30 cellular contexts compared by ENCODE assay signal in genomic region chr3:106729481-106729880, GRCh38.
A peak's percentile ranks its signal among the peaks of the same experiment; 100 is the strongest.
DNase-seq lines count a peak whose midpoint lies in the region; ATAC-seq, FAIRE-seq and TF ChIP-seq lines count a peak whose summit lies in the region.
"Had no signal": no experiment of that assay in that cellular context is flagged by ENCODE, and none has a peak within 500 bp of the region (broad histone marks: within the 10 kb centered on the region; RNA-seq: fewer than 3 reads in every experiment).

No MANE protein-coding gene starts in this region.

- no peak overlapping the region for H4K8ac ChIP-seq in H9 (replicated peaks; ENCODE audit: insufficient read length, low read depth, low read length)

- no peak overlapping the region for H4K5ac ChIP-seq in H9 (ENCODE audit: insufficient read length, low read depth, low read length)

- H3K79me1 ChIP-seq in H9 (ENCODE audit: insufficient read depth, low read depth, low read length, poor library complexity, severe bottlenecking) = no peaks in the 10 kb centered on the region

- H3K27me3 ChIP-seq in GM23248 (replicated peaks; ENCODE audit: insufficient read depth) = no peaks in the 10 kb centered on the region
- H3K27me3 ChIP-seq in PC-9 (ENCODE audit: insufficient read depth, low read depth) = no peaks in the 10 kb centered on the region
- no peaks in the 10 kb centered on the region for H3K27me3 ChIP-seq in endothelial cell of umbilical vein (ENCODE audit: control insufficient read depth in 2 of 2, insufficient read depth in 2 of 2, low read length in 2 of 2)
- no peaks in the 10 kb centered on the region for H3K27me3 ChIP-seq in neuron (ENCODE audit: insufficient read depth, low read length)
- no peaks in the 10 kb centered on the region for H3K27me3 ChIP-seq in H9 (ENCODE audit: insufficient read depth, low read length)
- H3K27me3 ChIP-seq: BLaER1, foreskin keratinocyte, right atrium auricular region had no signal

- no peak overlapping the region for H3K23ac ChIP-seq in H9 (ENCODE audit: insufficient read length, low read depth, low read length)

- H3K14ac ChIP-seq in H9 (ENCODE audit: insufficient read depth, low read length) = no peak overlapping the region

- POLR2A ChIA-PET in PC-9 (lab: Charles Lee; ENCODE audit: unreplicated experiment) = no interaction called here
- POLR2A ChIA-PET in endothelial cell of umbilical vein (lab: Charles Lee) = interaction anchor here (1.6 kb wide), 1 partner anchor 16 kb away, joined by 14 read pairs; no protein-coding TSS in a partner anchor

- H2BK120ac ChIP-seq in H9 (ENCODE audit: low read depth, low read length, poor library complexity, severe bottlenecking) = no peak overlapping the region

- H3F3A ChIP-seq in GM23248 (ENCODE audit: insufficient read depth) (peaks cover 37% of the 10 kb centered on the region), PC-9 (ENCODE audit: insufficient read depth, low read depth) (peaks cover 9% of the 10 kb centered on the region; the same call in 1 of the 2 replicates)

- peak overlapping the region; percentile 73 for H3K9ac ChIP-seq in GM23248
- H3K9ac ChIP-seq in endothelial cell of umbilical vein (replicated peaks; ENCODE audit: extremely low read depth, insufficient read depth, low read length) = peak overlapping the region; percentile 92
- H3K9ac ChIP-seq in H9 (ENCODE audit: extremely low read depth, insufficient read length, low read length) = no peak overlapping the region
- H3K9ac ChIP-seq: BLaER1, parathyroid adenoma had no signal

- 56 to 68% methylated on average over 1 of the region's 1 CpG for WGBS in GM23248 (ENCODE audit: low coverage in 1 of 2, low lambda C conversion rate in 2 of 2, missing lambda C conversion rate in 2 of 2), 2 experiments
- WGBS in H9 (ENCODE audit: extremely low coverage, insufficient read length, low lambda C conversion rate) = no CpG with 5 or more reads among the region's 1 CpG

- peak overlapping the region; percentile 92 for H3K4me2 ChIP-seq in GM23248 (ENCODE audit: unreplicated experiment)
- no peak overlapping the region for H3K4me2 ChIP-seq in PC-9
- peak overlapping the region; percentile 88 for H3K4me2 ChIP-seq in endothelial cell of umbilical vein (ENCODE audit: insufficient read depth, low read length)
- H3K4me2 ChIP-seq in H9 (ENCODE audit: insufficient read depth, insufficient read length, low read length) = no peak overlapping the region
- H3K4me2 ChIP-seq: BLaER1 had no signal

- dilution Hi-C loops in endothelial cell of umbilical vein (cut with MboI; ENCODE audit: extremely low pct_ligation_motif_present, low sequenced_read_pairs) = no loop called here

- no peak overlapping the region for H2BK15ac ChIP-seq in H9 (ENCODE audit: low read depth, low read length)

- FAIRE-seq in endothelial cell of umbilical vein (lab: Jason Lieb, UNC) (peak; percentile 57), HTR-8/SVneo (lab: Jason Lieb, UNC) (no peak)
- FAIRE-seq: GM18507 had no signal

- CTCF ChIA-PET in PC-9 (lab: Charles Lee) (no interaction called here), endothelial cell of umbilical vein (lab: Charles Lee) (interaction anchor here (1.2 to 2.1 kb wide), 4 partner anchors 11 to 133 kb away, joined by 4 to 13 read pairs (median 8); no protein-coding TSS in a partner anchor)

- DNase-seq in GM23248 = no peak
- DNase-seq in PC-9 = no peak
- DNase-seq in endothelial cell of umbilical vein (ENCODE audit: low read depth, low spot score) = peak; percentile 53
- no peak for DNase-seq in head of caudate nucleus
- DNase-seq in H9 = no peak
- no peak for DNase-seq in mucosa of descending colon
- no peak for DNase-seq in HTR-8/SVneo (ENCODE audit: insufficient read length, low spot score)
- DNase-seq: activated CD4-positive, alpha-beta memory T cell treated with anti-CD3 and anti-CD28 coated beads, Interleukin-2, amount 10 ng/mL, durations not matched to agents 7 days and 5 days; activated CD4-positive, alpha-beta T cell treated with anti-CD3 and anti-CD28 coated beads for 1 hour; cerebellar nuclear complex; DMS79; erythroblast; left cardiac atrium; MV-4-11; naive thymus-derived CD8-positive, alpha-beta T cell; NCI-H1436 treated with DMSO at 0.1 percent for 48 hours; NCI-H446 treated with DMSO at 0.1 percent for 48 hours; NCI-H82; stimulated activated CD4-positive, alpha-beta T cell treated with anti-CD3 and anti-CD28 coated beads, Interleukin-2, amount 100 ng/mL, for 48 hours; T-helper 2 cell had no signal

- peak overlapping the region in 1 of 3 experiments; percentile 21; a peak in 1 of 7 replicates for H3K27ac Mint-ChIP-seq in H9
- H3K27ac Mint-ChIP-seq: activated CD4-positive, alpha-beta memory T cell treated with anti-CD3 and anti-CD28 coated beads, Interleukin-2, amount 10 ng/mL, durations not matched to agents 7 days and 5 days; activated naive CD8-positive, alpha-beta T cell; activated T-helper 2 cell treated with anti-CD3 and anti-CD28 coated beads, Interferon-gamma antibody, Interleukin-2, Interleukin-4, amounts not matched to agents 10 μg/mL and 5 μg/mL and 100 μg/mL, durations not matched to agents 14 hours and 24 hours and 36 hours; naive thymus-derived CD8-positive, alpha-beta T cell had no signal

- no peaks in the 10 kb centered on the region for H3K36me3 Mint-ChIP-seq in H9 (ENCODE audit: insufficient read depth in 1 of 3, low read depth in 3 of 3)
- H3K36me3 Mint-ChIP-seq: activated naive CD8-positive, alpha-beta T cell; naive thymus-derived CD8-positive, alpha-beta T cell; type B pancreatic cell had no signal

- intact Hi-C loops in PC-9 (cut with micrococcal nuclease; ENCODE audit: unreplicated experiment) = no loop called here
- intact Hi-C loops in endothelial cell of umbilical vein (cut with micrococcal nuclease) = loop anchor here (2.0 to 10.0 kb wide), 6 partner anchors 81 to 1045 kb away; partner anchors contain the start of gene CBLB
- intact Hi-C loops in head of caudate nucleus (cut with DNase I) = no loop called here
- intact Hi-C loops in mucosa of descending colon (cut with DNase I, micrococcal nuclease) = no loop called here

- H2AK5ac ChIP-seq in H9 (ENCODE audit: insufficient read length, low read length) = no peak overlapping the region

- no peaks in the 10 kb centered on the region for H3K27me3 Mint-ChIP-seq in H9 (ENCODE audit: low read depth)

- no peak overlapping the region for H3K4me3 Mint-ChIP-seq in H9
- H3K4me3 Mint-ChIP-seq: activated CD4-positive, alpha-beta memory T cell treated with anti-CD3 and anti-CD28 coated beads, Interleukin-2, amount 10 ng/mL, durations not matched to agents 7 days and 5 days; activated naive CD8-positive, alpha-beta T cell; naive thymus-derived CD8-positive, alpha-beta T cell; type B pancreatic cell had no signal

- BruUV-seq in PC-9 (replicated peaks; lab: Mats Ljungman, UMichigan) = no TSS peak
- BruUV-seq in endothelial cell of umbilical vein (replicated peaks; lab: Mats Ljungman, UMichigan) = no TSS peak

- H2BK5ac ChIP-seq in H9 (ENCODE audit: insufficient read length, low read length) = no peak overlapping the region

- no peak overlapping the region for H3K56ac ChIP-seq in H9 (ENCODE audit: insufficient read length, low read depth, low read length)

- H3K27ac ChIP-seq in GM23248 (peak overlapping the region; percentile 93), PC-9 (peak overlapping the region; percentile 70; the same call in 1 of the 2 replicates), endothelial cell of umbilical vein (ENCODE audit: insufficient read depth, low read depth, low read length) (peak overlapping the region; percentile 96), H9 (ENCODE audit: insufficient read length, low read depth, low read length) (no peak overlapping the region)
- H3K27ac ChIP-seq: BLaER1, parathyroid adenoma, RWPE1 had no signal

- peaks cover 9 to 13% of the 10 kb centered on the region in 2 experiments for H3K4me1 Mint-ChIP-seq in H9
- H3K4me1 Mint-ChIP-seq: activated CD4-positive, alpha-beta memory T cell treated with anti-CD3 and anti-CD28 coated beads, Interleukin-2, amount 10 ng/mL, durations not matched to agents 7 days and 5 days; naive thymus-derived CD8-positive, alpha-beta T cell had no signal

- H4K20me1 ChIP-seq in GM23248 (ENCODE audit: insufficient read depth) (no peaks in the 10 kb centered on the region), PC-9 (ENCODE audit: insufficient read depth) (no peaks in the 10 kb centered on the region), endothelial cell of umbilical vein (replicated peaks; ENCODE audit: control insufficient read depth, extremely low read depth, insufficient read depth, low read length) (no peaks in the 10 kb centered on the region), H9 (ENCODE audit: control insufficient read depth, insufficient read depth, insufficient read length) (no peaks in the 10 kb centered on the region)
- H4K20me1 ChIP-seq: BLaER1 had no signal

- H3K79me2 ChIP-seq in GM23248 (ENCODE audit: insufficient read depth) (no peaks in the 10 kb centered on the region), PC-9 (ENCODE audit: low read depth) (no peaks in the 10 kb centered on the region), endothelial cell of umbilical vein (ENCODE audit: control insufficient read depth, insufficient read depth, low read length) (no peaks in the 10 kb centered on the region), H9 (ENCODE audit: insufficient read depth, low read length) (no peaks in the 10 kb centered on the region)
- H3K79me2 ChIP-seq: parathyroid adenoma had no signal

- no peaks in the 10 kb centered on the region for H3K23me2 ChIP-seq in H9 (ENCODE audit: insufficient read length, low read depth, low read length, poor library complexity, severe bottlenecking)

- H2BK20ac ChIP-seq in H9 (ENCODE audit: low read depth, low read length, poor library complexity, severe bottlenecking) = no peak overlapping the region

- no peak overlapping the region for H3K4me3 ChIP-seq in GM23248
- no peak overlapping the region for H3K4me3 ChIP-seq in PC-9
- no peak overlapping the region for H3K4me3 ChIP-seq in endothelial cell of umbilical vein (replicated peaks in 1 of 3; ENCODE audit: insufficient read depth in 1 of 3, low read depth in 1 of 3, low read length in 3 of 3)
- H3K4me3 ChIP-seq in neuron (ENCODE audit: low read length) = no peak overlapping the region
- H3K4me3 ChIP-seq in mucosa of descending colon = no peak overlapping the region
- H3K4me3 ChIP-seq: BLaER1, right atrium auricular region had no signal

- TF ChIP-seq CTCF in PC-9 (conservative IDR thresholded peaks at IDR 0.05) = no peak
- TF ChIP-seq CTCF in endothelial cell of umbilical vein (IDR thresholded peaks at IDR 0.05; ENCODE audit: extremely low read depth in 1 of 2, insufficient read depth in 1 of 2, low read depth in 1 of 2, low read length in 2 of 2) = no peak
- no peak for TF ChIP-seq CTCF in H9 (conservative IDR thresholded peaks at IDR 0.05)
- TF ChIP-seq CTCF in mucosa of descending colon (IDR thresholded peaks at IDR 0.05) = no peak

- H4K91ac ChIP-seq in H9 (ENCODE audit: insufficient read length, low read depth, low read length) = no peak overlapping the region

- H3K18ac ChIP-seq in H9 (ENCODE audit: insufficient read length, low read depth, low read length) = no peak overlapping the region

- no peak overlapping the region for H3K4ac ChIP-seq in H9 (ENCODE audit: low read depth, low read length)

- H3K9me2 ChIP-seq in GM23248 (ENCODE audit: insufficient read depth) = no peaks in the 10 kb centered on the region
- no peaks in the 10 kb centered on the region for H3K9me2 ChIP-seq in PC-9 (ENCODE audit: insufficient read depth)

- no peak overlapping the region for H2BK12ac ChIP-seq in H9 (ENCODE audit: insufficient read length, low read depth, low read length)

- H3K4me1 ChIP-seq in GM23248 (ENCODE audit: insufficient read depth) = peaks cover 50% of the 10 kb centered on the region
- peaks cover 16% of the 10 kb centered on the region for H3K4me1 ChIP-seq in PC-9 (replicated peaks; ENCODE audit: insufficient read depth)
- H3K4me1 ChIP-seq in endothelial cell of umbilical vein (ENCODE audit: control insufficient read depth, extremely low read depth, insufficient read depth, low read length) = peaks cover 45% of the 10 kb centered on the region
- H3K4me1 ChIP-seq in neuron (ENCODE audit: insufficient read depth, low read length) = peaks cover 36% of the 10 kb centered on the region
- H3K4me1 ChIP-seq in H9 (ENCODE audit: insufficient read depth, low read length) = no peaks in the 10 kb centered on the region
- no peaks in the 10 kb centered on the region for H3K4me1 ChIP-seq in mucosa of descending colon (ENCODE audit: low read depth)
- H3K4me1 ChIP-seq: BLaER1, parathyroid adenoma, right atrium auricular region had no signal

- no peak for TF ChIP-seq POLR2A in endothelial cell of umbilical vein (IDR thresholded peaks at IDR 0.05; ENCODE audit: low read depth, low read length)

- no peak overlapping the region for H3T11ph ChIP-seq in H9 (ENCODE audit: low read length)

- H2AFZ ChIP-seq in GM23248 (peak overlapping the region; percentile 59), PC-9 (peak overlapping the region; percentile 72; the same call in 1 of the 2 replicates), endothelial cell of umbilical vein (ENCODE audit: low read depth, low read length) (peak overlapping the region; percentile 56), neuron (ENCODE audit: low read depth, low read length) (peak overlapping the region; percentile 92), H9 (ENCODE audit: low read length) (no peak overlapping the region)
- H2AFZ ChIP-seq: parathyroid adenoma had no signal

- no peaks in the 10 kb centered on the region for H3K9me3 Mint-ChIP-seq in H9
- H3K9me3 Mint-ChIP-seq: activated CD4-positive, alpha-beta memory T cell treated with anti-CD3 and anti-CD28 coated beads, Interleukin-2, amount 10 ng/mL, durations not matched to agents 7 days and 5 days; activated T-helper 2 cell treated with anti-CD3 and anti-CD28 coated beads, Interferon-gamma antibody, Interleukin-2, Interleukin-4, amounts not matched to agents 10 μg/mL and 5 μg/mL and 100 μg/mL, durations not matched to agents 14 hours and 24 hours and 36 hours; naive thymus-derived CD8-positive, alpha-beta T cell; type B pancreatic cell had no signal

- H3K36me3 ChIP-seq in GM23248 (ENCODE audit: low read depth) (no peaks in the 10 kb centered on the region), PC-9 (ENCODE audit: low read depth) (no peaks in the 10 kb centered on the region), endothelial cell of umbilical vein (ENCODE audit: control insufficient read depth in 2 of 2, extremely low read depth in 1 of 2, insufficient read depth in 2 of 2, low read length in 2 of 2) (no peaks in the 10 kb centered on the region), neuron (ENCODE audit: insufficient read depth, low read length) (no peaks in the 10 kb centered on the region), mucosa of descending colon (ENCODE audit: low read depth) (no peaks in the 10 kb centered on the region)
- H3K36me3 ChIP-seq: BLaER1, right atrium auricular region had no signal

- in situ Hi-C loops in GM23248 (cut with MboI) = no loop called here

- no peaks in the 10 kb centered on the region for H3K9me1 ChIP-seq in endothelial cell of umbilical vein (replicated peaks; ENCODE audit: control insufficient read depth, extremely low read depth, insufficient read depth, low read length)

- ATAC-seq in mucosa of descending colon = no peak
- ATAC-seq: left cardiac atrium; naive thymus-derived CD8-positive, alpha-beta T cell had no signal

- no peaks in the 10 kb centered on the region for H3K9me3 ChIP-seq in GM23248 (ENCODE audit: low read depth)
- H3K9me3 ChIP-seq in PC-9 (ENCODE audit: insufficient read depth, low read depth) = peaks cover 7% of the 10 kb centered on the region; the same call in 1 of the 2 replicates
- no peaks in the 10 kb centered on the region for H3K9me3 ChIP-seq in endothelial cell of umbilical vein (replicated peaks; ENCODE audit: control insufficient read depth, insufficient read depth, low read length)
- H3K9me3 ChIP-seq in neuron (ENCODE audit: low read length) = no peaks in the 10 kb centered on the region
- H3K9me3 ChIP-seq in H9 (ENCODE audit: control insufficient read depth, low read depth, low read length) = no peaks in the 10 kb centered on the region
- H3K9me3 ChIP-seq in mucosa of descending colon = no peaks in the 10 kb centered on the region
- H3K9me3 ChIP-seq: BLaER1, right atrium auricular region had no signal

Comparison
In these comparisons a context has a peak if more than half of its experiments do, and no peak if none do; other contexts are left out.
1. H3K4me2 ChIP-seq: peak in GM23248 (single experiment) and endothelial cell of umbilical vein (single experiment); none in PC-9 (single experiment) and H9 (single experiment).